In genomic region chr20:23096986-23097520, GRCh38 we compare ENCODE assay signal across 24 cellular contexts. TPM values are rescaled to one million over a fixed set of nuclear protein-coding genes. Genes with fewer than 3 reads are reported as not detected.
DNase-seq lines count a peak whose midpoint lies in the region; ATAC-seq, FAIRE-seq and TF ChIP-seq lines count a peak whose summit lies in the region.
"Had no signal": no experiment of that assay in that cellular context is flagged by ENCODE, and none has a peak within 500 bp of the region (broad histone marks: within the 10 kb centered on the region; RNA-seq: fewer than 3 reads in every experiment).

No MANE protein-coding gene starts in this region.

- no peaks in the 10 kb centered on the region for H3K36me3 Mint-ChIP-seq in Calu3 (ENCODE audit: insufficient read depth, unreplicated experiment)
- H3K36me3 Mint-ChIP-seq: CD8-positive, alpha-beta memory T cell had no signal

- no peak overlapping the region for H3K18ac ChIP-seq in neuronal stem cell (ENCODE audit: low read length)

- H3K9me3 ChIP-seq in esophagus (ENCODE audit: control insufficient read depth in 2 of 2, insufficient read depth in 1 of 2, low read depth in 1 of 2, low read length in 1 of 2) (no peaks in the 10 kb centered on the region), neuronal stem cell (replicated peaks in 1 of 2; ENCODE audit: control insufficient read depth in 2 of 2, insufficient read depth in 1 of 2, low read depth in 1 of 2, low read length in 2 of 2) (no peaks in the 10 kb centered on the region)
- H3K9me3 ChIP-seq: BLaER1 treated with 17β-estradiol and CSF1 and Interleukin-3, amounts not matched to agents 10 nM and 100 nM had no signal

- H3K23ac ChIP-seq in neuronal stem cell (ENCODE audit: low read depth, low read length, poor library complexity) = peak overlapping the region; percentile 8

- no peak overlapping the region for H4K91ac ChIP-seq in neuronal stem cell (ENCODE audit: low read depth, low read length, poor library complexity)

- TF ChIP-seq CTCF in bronchial epithelial cell (IDR thresholded peaks at IDR 0.05; ENCODE audit: insufficient read depth, low read length, severe bottlenecking) (no peak), Calu3 (IDR thresholded peaks at IDR 0.05; ENCODE audit: unreplicated experiment) (no peak)

- H3K4ac ChIP-seq in neuronal stem cell (ENCODE audit: low read length) = no peak overlapping the region

- no peak overlapping the region for H2BK120ac ChIP-seq in neuronal stem cell (ENCODE audit: low read depth, low read length)

- H3K36me3 ChIP-seq in bronchial epithelial cell (ENCODE audit: control insufficient read depth, insufficient read depth, low read length) (no peaks in the 10 kb centered on the region), esophagus (ENCODE audit: control insufficient read depth in 2 of 2, insufficient read depth in 2 of 2, low read length in 1 of 2) (no peaks in the 10 kb centered on the region), neuronal stem cell (replicated peaks in 1 of 2; ENCODE audit: control insufficient read depth in 2 of 2, insufficient read depth in 2 of 2, low read length in 2 of 2) (no peaks in the 10 kb centered on the region)
- H3K36me3 ChIP-seq: BLaER1 treated with 17β-estradiol and CSF1 and Interleukin-3, amounts not matched to agents 10 nM and 100 nM had no signal

- H3K27ac ChIP-seq in esophagus (ENCODE audit: low read depth in 2 of 2, low read length in 1 of 2) = peak overlapping the region; percentile 84 to 86
- no peak overlapping the region for H3K27ac ChIP-seq in neuronal stem cell (replicated peaks; ENCODE audit: low read length)

- no peak overlapping the region for H2BK12ac ChIP-seq in neuronal stem cell (ENCODE audit: low read length)

- no peak overlapping the region for H2AFZ ChIP-seq in neuronal stem cell (ENCODE audit: low read length)

- H3K4me3 ChIP-seq in bronchial epithelial cell (ENCODE audit: low read depth, low read length) (no peak overlapping the region), esophagus (ENCODE audit: low read depth in 1 of 2, low read length in 2 of 2) (no peak overlapping the region), neuronal stem cell (ENCODE audit: low read length in 2 of 2) (peak overlapping the region in 1 of 2 donors; percentile 13)
- H3K4me3 ChIP-seq: BLaER1 treated with 17β-estradiol and CSF1 and Interleukin-3, amounts not matched to agents 10 nM and 100 nM had no signal

- no peak overlapping the region for H3K4me2 ChIP-seq in neuronal stem cell (ENCODE audit: insufficient read depth, low read length, poor library complexity, severe bottlenecking)

- peak; percentile 100 for DNase-seq in bronchial epithelial cell (ENCODE audit: low read depth)
- no peak for DNase-seq in neuronal stem cell (ENCODE audit: low spot score)
- DNase-seq in ureter (ENCODE audit: low spot score) = peak; percentile 71
- no peak for DNase-seq in cerebellum (ENCODE audit: low spot score)
- DNase-seq in Calu3 = no peak
- DNase-seq: CD8-positive, alpha-beta memory T cell; HFFc6; KG1; NCI-H1436; NCI-H2029; NCI-H345; NCI-H526; PC-3; RPMI8226; SIG-M5 had no signal

- H3K27me3 ChIP-seq in bronchial epithelial cell (ENCODE audit: control insufficient read depth, insufficient read depth, low read length) (no peaks in the 10 kb centered on the region), esophagus (ENCODE audit: control insufficient read depth in 1 of 2, insufficient read depth in 2 of 2, low read length in 2 of 2) (no peaks in the 10 kb centered on the region), neuronal stem cell (ENCODE audit: control insufficient read depth in 3 of 3, insufficient read depth in 3 of 3, low read depth in 1 of 3, low read length in 3 of 3) (no peaks in the 10 kb centered on the region)
- H3K27me3 ChIP-seq: BLaER1 treated with 17β-estradiol and CSF1 and Interleukin-3, amounts not matched to agents 10 nM and 100 nM had no signal

- no peak overlapping the region for H3K9ac ChIP-seq in neuronal stem cell (ENCODE audit: low read depth, low read length, poor library complexity)
- H3K9ac ChIP-seq: BLaER1 treated with 17β-estradiol and CSF1 and Interleukin-3, amounts not matched to agents 10 nM and 100 nM had no signal

- WGBS in esophagus, 2 donors = 50 to 61% methylated on average over 11 of the region's 11 CpGs
- no CpG with 5 or more reads among the region's 11 CpGs for WGBS in neuronal stem cell (ENCODE audit: extremely low coverage in 2 of 2, insufficient read length in 2 of 2, insufficient replicate concordance in 1 of 2), 2 donors

- no peaks in the 10 kb centered on the region for H3K79me1 ChIP-seq in neuronal stem cell (ENCODE audit: low read depth, low read length)

- H3K27ac Mint-ChIP-seq in Calu3 (ENCODE audit: unreplicated experiment) = no peak overlapping the region
- H3K27ac Mint-ChIP-seq: CD8-positive, alpha-beta memory T cell; HFFc6 had no signal

- H3K14ac ChIP-seq in neuronal stem cell (ENCODE audit: low read length) = no peak overlapping the region

- no peak overlapping the region for H2AK5ac ChIP-seq in neuronal stem cell (ENCODE audit: low read depth, low read length)

- no peak overlapping the region for H4K8ac ChIP-seq in neuronal stem cell (ENCODE audit: low read depth, low read length)

- H2BK15ac ChIP-seq in neuronal stem cell (ENCODE audit: low read length) = no peak overlapping the region

- FAIRE-seq in bronchial epithelial cell (lab: Jason Lieb, UNC) = peak; percentile 89
- FAIRE-seq: D721Med, GM12892, GM18507 had no signal

- H3K4me1 Mint-ChIP-seq in Calu3 (ENCODE audit: low read depth, unreplicated experiment) = no peaks in the 10 kb centered on the region
- H3K4me1 Mint-ChIP-seq: CD8-positive, alpha-beta memory T cell had no signal

- no peak overlapping the region for H2BK5ac ChIP-seq in neuronal stem cell (ENCODE audit: low read length)

- intact Hi-C loops in Calu3 (cut with micrococcal nuclease; ENCODE audit: unreplicated experiment) = no loop called here

- H3K27me3 Mint-ChIP-seq in Calu3 (ENCODE audit: unreplicated experiment) = peaks cover 28% of the 10 kb centered on the region

- H3K4me3 Mint-ChIP-seq in Calu3 (ENCODE audit: low read depth, unreplicated experiment) = no peak overlapping the region
- H3K4me3 Mint-ChIP-seq: CD8-positive, alpha-beta memory T cell; HFFc6 had no signal

- ATAC-seq in HG03342 (IDR thresholded peaks at IDR 0.05; ENCODE audit: unreplicated experiment) = no peak
- ATAC-seq: PC-3 had no signal

- peaks cover 7 to 43% of the 10 kb centered on the region in 2 donors for H3K4me1 ChIP-seq in esophagus (ENCODE audit: control insufficient read depth in 2 of 2, insufficient read depth in 2 of 2, low read length in 1 of 2)
- H3K4me1 ChIP-seq in neuronal stem cell (ENCODE audit: control insufficient read depth in 2 of 2, insufficient read depth in 1 of 2, low read depth in 1 of 2, low read length in 2 of 2) = peaks cover 0 to 5% of the 10 kb centered on the region in 2 donors

- BruUV-seq in Calu3 (replicated peaks; lab: Mats Ljungman, UMichigan) = no TSS peak

- CTCF ChIA-PET in Calu3 (lab: Charles Lee) = interaction anchor here (0.6 kb wide), 1 partner anchor 91 kb away, joined by 3 read pairs; no protein-coding TSS in a partner anchor

- H3K9me3 Mint-ChIP-seq in Calu3 (ENCODE audit: low read depth, unreplicated experiment) = no peaks in the 10 kb centered on the region
- H3K9me3 Mint-ChIP-seq: CD8-positive, alpha-beta memory T cell; HFFc6 had no signal

RNA-seq across cellular contexts. Expression of gene CD93, which starts 10.9 kb away (rescaled TPM):
- total RNA-seq in bronchial epithelial cell (under 0.01 and 0.13 TPM in 2 replicates), ureter (53.7 TPM), cerebellum (15.9 TPM), Calu3 (2022) (not detected in 2 replicates)
- polyA plus RNA-seq in esophagus = 1 to 10 TPM; 1.8 to 2.8 TPM
- polyA plus RNA-seq in neuronal stem cell (2013, experiment 1 of 2) = under 0.01 TPM
- polyA plus RNA-seq in neuronal stem cell (2013, experiment 2 of 2) = 0.01 TPM
- total RNA-seq: H4, HFFc6, HT-29, PC-3 had no signal

RNA-seq across cellular contexts. Expression of gene THBD, which starts 47.6 kb away (rescaled TPM):
- total RNA-seq in bronchial epithelial cell (12.6 and 21.4 TPM in 2 replicates), ureter (35.4 TPM), cerebellum (2.7 TPM), Calu3 (2022) (not detected in 2 replicates)
- 10 to 100 TPM in 1 of 2 donors, 1 to 10 TPM in 1; 9.5 to 29.7 TPM for polyA plus RNA-seq in esophagus
- polyA plus RNA-seq in neuronal stem cell (2013, experiment 1 of 2) = 0.06 TPM
- 0.10 TPM for polyA plus RNA-seq in neuronal stem cell (2013, experiment 2 of 2)
- total RNA-seq: A673, HT-29 had no signal
- polyA plus RNA-seq: CD8-positive, alpha-beta memory T cell had no signal

Comparison
In these comparisons a context has a peak if more than half of its experiments do, and no peak if none do; other contexts are left out.
1. DNase-seq: peak in bronchial epithelial cell (single experiment) and ureter (single experiment); none in neuronal stem cell (single experiment), cerebellum (single experiment) and Calu3 (single experiment).
2. RNA of gene CD93, which starts 10.9 kb away (total RNA-seq): 53.7 TPM in ureter (single experiment) and 15.9 TPM in cerebellum (single experiment); under 0.01 to 0.13 TPM in bronchial epithelial cell and not detected in Calu3; every median in the first group is over 10 times any median in the second.